ENCODE assay signal across 39 cellular contexts in genomic region chr1:119370748-119371147, GRCh38. TPM values are rescaled to one million over a fixed set of nuclear protein-coding genes. Genes with fewer than 3 reads are reported as not detected.
"Had no signal": no experiment of that assay in that cellular context is flagged by ENCODE, and none has a peak within 500 bp of the region (broad histone marks: within the 10 kb centered on the region; RNA-seq: fewer than 3 reads in every experiment).

No MANE protein-coding gene starts in this region.

- ATAC-seq: activated CD8-positive, alpha-beta T cell treated with anti-CD3 and anti-CD28 coated beads for 36 hours; activated naive CD4-positive, alpha-beta T cell treated with anti-CD3 and anti-CD28 coated beads, Interleukin-2, amount 50 U/mL, for 72 hours; activated T-cell treated with anti-CD3 and anti-CD28 coated beads, Interleukin-2, amount 50 U/mL, for 4 hours; activated T-cell treated with anti-CD3 and anti-CD28 coated beads, Interleukin-2, amount 50 U/mL, for 72 hours; activated T-helper 17 cell treated with anti-CD3 and anti-CD28 coated beads, Interleukin-2, amount 50 U/mL, for 72 hours had no signal

- H3K9me3 Mint-ChIP-seq: activated CD4-positive, alpha-beta memory T cell treated with anti-CD3 and anti-CD28 coated beads for 36 hours; activated CD4-positive, alpha-beta T cell treated with anti-CD3 and anti-CD28 coated beads, Interleukin-2, amount 10 ng/mL, durations not matched to agents 24 days and 14 days; activated CD8-positive, alpha-beta T cell treated with anti-CD3 and anti-CD28 coated beads for 36 hours; activated naive CD4-positive, alpha-beta T cell treated with anti-CD3 and anti-CD28 coated beads for 36 hours; activated naive CD4-positive, alpha-beta T cell treated with anti-CD3 and anti-CD28 coated beads, Interleukin-2, amount 50 U/mL, for 72 hours; activated naive CD8-positive, alpha-beta T cell treated with anti-CD3 and anti-CD28 coated beads for 36 hours; activated T-cell treated with anti-CD3 and anti-CD28 coated beads, Interleukin-2, amount 50 U/mL, for 4 hours; activated T-cell treated with anti-CD3 and anti-CD28 coated beads, Interleukin-2, amount 50 U/mL, for 72 hours; activated T-helper 1 cell treated with anti-CD3 and anti-CD28 coated beads, Interleukin-12 subunit alpha, Interleukin-12 subunit beta, Interleukin-2, Interleukin-4 antibody, amounts not matched to agents 30 ng/mL and 10 ng/mL and 1 ng/mL, durations not matched to agents 14 hours and 24 hours and 36 hours; activated T-helper 17 cell treated with anti-CD3 and anti-CD28 coated beads, Interleukin-2, amount 50 U/mL, for 72 hours; central memory CD8-positive, alpha-beta T cell; T-helper 1 cell treated with Interleukin-12 subunit alpha and Interleukin-12 subunit beta and Interleukin-4 antibody, amounts not matched to agents 30 μg/mL and 1 μg/mL, for 36 hours; T-helper 2 cell treated with Interferon-gamma antibody and Interleukin-4, amounts not matched to agents 5 μg/mL and 100 μg/mL, for 36 hours had no signal

- H3K9me3 ChIP-seq: adrenal gland, ascending aorta had no signal

- H3K27ac Mint-ChIP-seq: activated B cell treated with CpG ODN at 0.5 μM for 24 hours; activated CD4-positive, alpha-beta memory T cell treated with anti-CD3 and anti-CD28 coated beads for 36 hours; activated CD4-positive, alpha-beta T cell treated with anti-CD3 and anti-CD28 coated beads, Interleukin-2, amount 10 ng/mL, durations not matched to agents 24 days and 14 days; activated CD8-positive, alpha-beta T cell treated with anti-CD3 and anti-CD28 coated beads for 36 hours; activated naive CD4-positive, alpha-beta T cell treated with anti-CD3 and anti-CD28 coated beads for 36 hours; activated naive CD4-positive, alpha-beta T cell treated with anti-CD3 and anti-CD28 coated beads, Interleukin-2, amount 50 U/mL, for 72 hours; activated naive CD8-positive, alpha-beta T cell treated with anti-CD3 and anti-CD28 coated beads for 36 hours; activated T-cell treated with anti-CD3 and anti-CD28 coated beads, Interleukin-2, amount 50 U/mL, for 72 hours; activated T-helper 1 cell treated with anti-CD3 and anti-CD28 coated beads, Interleukin-12 subunit alpha, Interleukin-12 subunit beta, Interleukin-2, Interleukin-4 antibody, amounts not matched to agents 30 ng/mL and 10 ng/mL and 1 ng/mL, durations not matched to agents 14 hours and 24 hours and 36 hours; activated T-helper 17 cell treated with anti-CD3 and anti-CD28 coated beads, Interleukin-2, amount 50 U/mL, for 72 hours; brain; T-helper 1 cell treated with Interleukin-12 subunit alpha and Interleukin-12 subunit beta and Interleukin-4 antibody, amounts not matched to agents 30 μg/mL and 1 μg/mL, for 36 hours; T-helper 2 cell treated with Interferon-gamma antibody and Interleukin-4, amounts not matched to agents 5 μg/mL and 100 μg/mL, for 36 hours had no signal

- H3K27me3 ChIP-seq: adrenal gland, ascending aorta had no signal

- H3K36me3 Mint-ChIP-seq: activated CD4-positive, alpha-beta memory T cell treated with anti-CD3 and anti-CD28 coated beads for 36 hours; activated naive CD4-positive, alpha-beta T cell treated with anti-CD3 and anti-CD28 coated beads, Interleukin-2, amount 50 U/mL, for 72 hours; activated naive CD8-positive, alpha-beta T cell treated with anti-CD3 and anti-CD28 coated beads for 36 hours; brain had no signal

- H3K36me3 ChIP-seq: adrenal gland, ascending aorta, cardiac muscle cell had no signal

- H3K4me1 ChIP-seq: ascending aorta had no signal

- H3K4me3 ChIP-seq: adrenal gland, ascending aorta, cardiac muscle cell had no signal

- H3K27ac ChIP-seq: adrenal gland, ascending aorta, cardiac muscle cell, VCaP had no signal

- H3K4me1 Mint-ChIP-seq: activated B cell treated with CpG ODN at 0.5 μM for 24 hours; central memory CD8-positive, alpha-beta T cell had no signal

- H3K4me3 Mint-ChIP-seq: activated B cell treated with CpG ODN at 0.5 μM for 24 hours; activated CD4-positive, alpha-beta memory T cell treated with anti-CD3 and anti-CD28 coated beads for 36 hours; activated CD4-positive, alpha-beta T cell treated with anti-CD3 and anti-CD28 coated beads, Interleukin-2, amount 10 ng/mL, durations not matched to agents 24 days and 14 days; activated CD8-positive, alpha-beta T cell treated with anti-CD3 and anti-CD28 coated beads for 36 hours; activated naive CD4-positive, alpha-beta T cell treated with anti-CD3 and anti-CD28 coated beads for 36 hours; activated naive CD8-positive, alpha-beta T cell treated with anti-CD3 and anti-CD28 coated beads for 36 hours; activated T-cell treated with anti-CD3 and anti-CD28 coated beads, Interleukin-2, amount 50 U/mL, for 4 hours; activated T-cell treated with anti-CD3 and anti-CD28 coated beads, Interleukin-2, amount 50 U/mL, for 72 hours; activated T-helper 1 cell treated with anti-CD3 and anti-CD28 coated beads, Interleukin-12 subunit alpha, Interleukin-12 subunit beta, Interleukin-2, Interleukin-4 antibody, amounts not matched to agents 30 ng/mL and 10 ng/mL and 1 ng/mL, durations not matched to agents 14 hours and 24 hours and 36 hours; activated T-helper 17 cell treated with anti-CD3 and anti-CD28 coated beads, Interleukin-2, amount 50 U/mL, for 72 hours; brain; central memory CD8-positive, alpha-beta T cell; T-helper 1 cell treated with Interleukin-12 subunit alpha and Interleukin-12 subunit beta and Interleukin-4 antibody, amounts not matched to agents 30 μg/mL and 1 μg/mL, for 36 hours; T-helper 2 cell treated with Interferon-gamma antibody and Interleukin-4, amounts not matched to agents 5 μg/mL and 100 μg/mL, for 36 hours had no signal

- DNase-seq: activated B cell treated with CpG ODN at 0.5 μM for 24 hours; activated CD4-positive, alpha-beta memory T cell treated with anti-CD3 and anti-CD28 coated beads for 36 hours; activated CD4-positive, alpha-beta T cell treated with anti-CD3 and anti-CD28 coated beads for 4 hours; activated CD4-positive, alpha-beta T cell treated with anti-CD3 and anti-CD28 coated beads, Interleukin-2, amount 10 ng/mL, durations not matched to agents 24 days and 14 days; activated CD4-positive, alpha-beta T cell treated with anti-CD3 and anti-CD28 coated beads, Interleukin-2, amount 50 U/mL, for 1 hour; activated CD4-positive, alpha-beta T cell treated with anti-CD3 and anti-CD28 coated beads, Interleukin-2, amount 50 U/mL, for 4 hours; activated CD4-positive, CD25-positive, alpha-beta regulatory T cell treated with anti-CD3 and anti-CD28 coated beads, Interleukin-2, amount 50 U/mL, for 72 hours; activated CD8-positive, alpha-beta memory T cell treated with anti-CD3 and anti-CD28 coated beads, Interleukin-2, amount 50 U/mL, for 4 hours; activated CD8-positive, alpha-beta T cell treated with anti-CD3 and anti-CD28 coated beads for 36 hours; activated effector memory CD4-positive, alpha-beta T cell treated with anti-CD3 and anti-CD28 coated beads, Interleukin-2, amount 50 U/mL, for 16 hours; activated gamma-delta T cell treated with Interleukin-2 at 50 U/mL for 16 hours; activated naive CD4-positive, alpha-beta T cell; activated naive CD4-positive, alpha-beta T cell treated with anti-CD3 and anti-CD28 coated beads for 36 hours; activated naive CD4-positive, alpha-beta T cell treated with anti-CD3 and anti-CD28 coated beads, Interleukin-2, amount 50 U/mL, for 16 hours; activated naive CD8-positive, alpha-beta T cell treated with anti-CD3 and anti-CD28 coated beads for 36 hours; activated T-cell treated with anti-CD3 and anti-CD28 coated beads for 4 hours; activated T-cell treated with anti-CD3 and anti-CD28 coated beads, Interleukin-2, amount 50 U/mL, for 1 hour; activated T-cell treated with anti-CD3 and anti-CD28 coated beads, Interleukin-2, amount 50 U/mL, for 4 hours; activated T-cell treated with anti-CD3 and anti-CD28 coated beads, Interleukin-2, amount 50 U/mL, for 72 hours; adrenal gland; amniotic stem cell; anterior cingulate cortex; caudate nucleus; cerebellar nuclear complex; T-helper 1 cell; T-helper 2 cell; T-helper 9 cell had no signal

RNA-seq across cellular contexts. Expression of gene HAO2, which starts 2.2 kb away (rescaled TPM):
- total RNA-seq: activated B cell treated with CpG ODN at 0.5 μM for 24 hours; activated CD4-positive, alpha-beta memory T cell treated with anti-CD3 and anti-CD28 coated beads for 36 hours; activated CD4-positive, alpha-beta T cell treated with anti-CD3 and anti-CD28 coated beads, Interleukin-2, amount 10 ng/mL, durations not matched to agents 24 days and 14 days; activated CD8-positive, alpha-beta memory T cell treated with anti-CD3 and anti-CD28 coated beads for 36 hours; activated CD8-positive, alpha-beta T cell treated with anti-CD3 and anti-CD28 coated beads for 36 hours; activated naive CD4-positive, alpha-beta T cell treated with anti-CD3 and anti-CD28 coated beads for 36 hours; activated naive CD4-positive, alpha-beta T cell treated with anti-CD3 and anti-CD28 coated beads, Interleukin-2, amount 50 U/mL, for 72 hours; activated naive CD8-positive, alpha-beta T cell treated with anti-CD3 and anti-CD28 coated beads for 36 hours; activated T-cell treated with anti-CD3 and anti-CD28 coated beads, Interleukin-2, amount 50 U/mL, for 4 hours; activated T-cell treated with anti-CD3 and anti-CD28 coated beads, Interleukin-2, amount 50 U/mL, for 72 hours; activated T-helper 1 cell treated with anti-CD3 and anti-CD28 coated beads, Interleukin-12 subunit alpha, Interleukin-12 subunit beta, Interleukin-2, Interleukin-4 antibody, amounts not matched to agents 30 ng/mL and 10 ng/mL and 1 ng/mL, durations not matched to agents 14 hours and 24 hours and 36 hours; activated T-helper 17 cell treated with anti-CD3 and anti-CD28 coated beads, Interleukin-2, amount 50 U/mL, for 72 hours; ascending aorta; bronchial epithelial cell; cardiac muscle cell had no signal
- polyA plus RNA-seq: cardiac muscle cell had no signal

RNA-seq across cellular contexts. Expression of gene HSD3B2, which starts 44.2 kb away (rescaled TPM):
- total RNA-seq: activated B cell treated with CpG ODN at 0.5 μM for 24 hours; activated CD4-positive, alpha-beta memory T cell treated with anti-CD3 and anti-CD28 coated beads for 36 hours; activated CD4-positive, alpha-beta T cell treated with anti-CD3 and anti-CD28 coated beads, Interleukin-2, amount 10 ng/mL, durations not matched to agents 24 days and 14 days; activated CD8-positive, alpha-beta memory T cell treated with anti-CD3 and anti-CD28 coated beads for 36 hours; activated CD8-positive, alpha-beta T cell treated with anti-CD3 and anti-CD28 coated beads for 36 hours; activated naive CD4-positive, alpha-beta T cell treated with anti-CD3 and anti-CD28 coated beads for 36 hours; activated naive CD4-positive, alpha-beta T cell treated with anti-CD3 and anti-CD28 coated beads, Interleukin-2, amount 50 U/mL, for 72 hours; activated naive CD8-positive, alpha-beta T cell treated with anti-CD3 and anti-CD28 coated beads for 36 hours; activated T-cell treated with anti-CD3 and anti-CD28 coated beads, Interleukin-2, amount 50 U/mL, for 72 hours; activated T-helper 1 cell treated with anti-CD3 and anti-CD28 coated beads, Interleukin-12 subunit alpha, Interleukin-12 subunit beta, Interleukin-2, Interleukin-4 antibody, amounts not matched to agents 30 ng/mL and 10 ng/mL and 1 ng/mL, durations not matched to agents 14 hours and 24 hours and 36 hours; activated T-helper 17 cell treated with anti-CD3 and anti-CD28 coated beads, Interleukin-2, amount 50 U/mL, for 72 hours; bronchial epithelial cell had no signal
- polyA plus RNA-seq: cardiac muscle cell had no signal
